Comparison of ENCODE assay signal across 1 cellular context in the genomic region with DNA sequence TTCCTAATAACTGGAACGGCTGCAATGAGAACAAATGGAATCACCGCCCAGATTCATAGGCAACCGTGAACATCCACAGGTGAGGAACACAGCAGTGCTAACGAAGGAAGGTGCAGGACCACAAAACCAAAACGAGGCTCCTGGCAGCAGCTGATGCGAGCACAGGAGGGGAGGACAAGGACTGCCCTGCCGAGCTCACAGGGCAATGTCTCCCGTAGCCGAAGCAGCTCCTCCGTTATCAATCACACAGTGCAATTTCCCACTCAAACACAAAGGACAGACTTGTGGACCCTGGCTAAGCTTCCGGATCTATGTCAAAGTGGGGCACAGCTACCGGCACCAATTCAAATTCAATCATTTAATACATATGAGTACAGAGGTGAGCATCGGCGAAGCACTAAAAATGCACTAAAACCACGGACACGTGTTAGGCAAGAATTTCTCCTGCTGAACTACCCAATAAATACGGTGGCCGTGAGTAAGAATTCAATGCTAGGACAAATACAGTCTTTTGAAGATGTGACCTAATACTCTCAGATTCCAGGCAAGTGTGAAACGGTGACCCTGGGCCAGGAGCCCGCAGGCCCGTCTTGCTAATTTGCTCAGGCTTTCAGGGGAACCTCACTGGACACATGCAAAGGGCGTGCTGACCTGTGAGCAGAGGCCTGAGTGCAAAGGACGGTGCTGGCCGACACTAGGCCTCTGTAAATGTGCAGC.
TF ChIP-seq lines count a peak whose summit lies in the region.

No MANE protein-coding gene starts in this region.

TF ChIP-seq in IMR-90, 13 proteins besides CTCF, POLR2A, EP300 and RAD21:
- TF ChIP-seq FOS (IDR thresholded peaks at IDR 0.05; ENCODE audit: low read depth, low read length) = no peak
- TF ChIP-seq MXI1 (IDR thresholded peaks at IDR 0.05; ENCODE audit: borderline replicate concordance, low read depth, low read length) = no peak
- TF ChIP-seq MAFK (IDR thresholded peaks at IDR 0.05; ENCODE audit: low read depth, low read length) = no peak
TF ChIP-seq in IMR-90: peak in this region for 0.
